1 cellular context compared by ENCODE assay signal in genomic region chr11:9735919-9736318, GRCh38.
TF ChIP-seq lines count a peak whose summit lies in the region.

No MANE protein-coding gene starts in this region.

TF ChIP-seq in GM12878, 131 proteins besides CTCF, POLR2A, EP300 and RAD21 (continued from another document):
- no peak for TF ChIP-seq ZNF687 (IDR thresholded peaks at IDR 0.05)
- no peak for TF ChIP-seq RAD51 (IDR thresholded peaks at IDR 0.05)
- no peak for TF ChIP-seq SPI1 (IDR thresholded peaks at IDR 0.05; ENCODE audit: borderline replicate concordance, insufficient read depth, low read depth, low read length)
- no peak for TF ChIP-seq CREM (IDR thresholded peaks at IDR 0.05; ENCODE audit: low read depth)
- TF ChIP-seq, protein P1, sequence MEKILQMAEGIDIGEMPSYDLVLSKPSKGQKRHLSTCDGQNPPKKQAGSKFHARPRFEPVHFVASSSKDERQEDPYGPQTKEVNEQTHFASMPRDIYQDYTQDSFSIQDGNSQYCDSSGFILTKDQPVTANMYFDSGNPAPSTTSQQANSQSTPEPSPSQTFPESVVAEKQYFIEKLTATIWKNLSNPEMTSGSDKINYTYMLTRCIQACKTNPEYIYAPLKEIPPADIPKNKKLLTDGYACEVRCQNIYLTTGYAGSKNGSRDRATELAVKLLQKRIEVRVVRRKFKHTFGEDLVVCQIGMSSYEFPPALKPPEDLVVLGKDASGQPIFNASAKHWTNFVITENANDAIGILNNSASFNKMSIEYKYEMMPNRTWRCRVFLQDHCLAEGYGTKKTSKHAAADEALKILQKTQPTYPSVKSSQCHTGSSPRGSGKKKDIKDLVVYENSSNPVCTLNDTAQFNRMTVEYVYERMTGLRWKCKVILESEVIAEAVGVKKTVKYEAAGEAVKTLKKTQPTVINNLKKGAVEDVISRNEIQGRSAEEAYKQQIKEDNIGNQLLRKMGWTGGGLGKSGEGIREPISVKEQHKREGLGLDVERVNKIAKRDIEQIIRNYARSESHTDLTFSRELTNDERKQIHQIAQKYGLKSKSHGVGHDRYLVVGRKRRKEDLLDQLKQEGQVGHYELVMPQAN (conservative IDR thresholded peaks at IDR 0.05): no peak
- no peak for TF ChIP-seq RB1 (IDR thresholded peaks at IDR 0.05; ENCODE audit: borderline replicate concordance)
- no peak for TF ChIP-seq NR2C1 (IDR thresholded peaks at IDR 0.05)
- no peak for TF ChIP-seq RELB (IDR thresholded peaks at IDR 0.05; ENCODE audit: low read depth)
- no peak for TF ChIP-seq NR2C2 (IDR thresholded peaks at IDR 0.05; ENCODE audit: borderline replicate concordance, control insufficient read depth, insufficient read length, low read depth)
- TF ChIP-seq MXI1 (IDR thresholded peaks at IDR 0.05; ENCODE audit: low read depth, low read length): no peak
- no peak for TF ChIP-seq NFXL1 (IDR thresholded peaks at IDR 0.05; ENCODE audit: borderline replicate concordance)
- TF ChIP-seq PML (IDR thresholded peaks at IDR 0.05; ENCODE audit: low read length): no peak
- no peak for TF ChIP-seq TCF3 (IDR thresholded peaks at IDR 0.05; ENCODE audit: borderline replicate concordance, insufficient read depth, low read depth, low read length)
